Comparison of ENCODE assay signal across 29 cellular contexts in genomic region chr5:95918421-95919006, GRCh38. TPM values are rescaled to one million over a fixed set of nuclear protein-coding genes. Genes with fewer than 3 reads are reported as not detected.
DNase-seq lines count a peak whose midpoint lies in the region; ATAC-seq and TF ChIP-seq lines count a peak whose summit lies in the region.
"Had no signal": no experiment of that assay in that cellular context is flagged by ENCODE, and none has a peak within 500 bp of the region (broad histone marks: within the 10 kb centered on the region; RNA-seq: fewer than 3 reads in every experiment).

No MANE protein-coding gene starts in this region.

- no peak overlapping the region for H3K4me3 Mint-ChIP-seq in activated CD4-positive, alpha-beta T cell treated with anti-CD3 and anti-CD28 coated beads, Interleukin-2, amount 10 ng/mL, durations not matched to agents 24 days and 14 days
- H3K4me3 Mint-ChIP-seq: activated naive CD4-positive, alpha-beta T cell treated with anti-CD3 and anti-CD28 coated beads, Interleukin-2, amount 50 U/mL, for 24 hours; activated T-helper 17 cell treated with anti-CD3 and anti-CD28 coated beads, Interleukin-2, amount 50 U/mL, for 72 hours; CD4-positive, alpha-beta memory T cell; natural killer cell had no signal

- ATAC-seq in left lung, result peak; percentile 23
- ATAC-seq in aorta (ENCODE audit: low FRiP score), result peak; percentile 22
- no peak for ATAC-seq in HG02678 (IDR thresholded peaks at IDR 0.05; ENCODE audit: unreplicated experiment)
- ATAC-seq in HG03095 (IDR thresholded peaks at IDR 0.05; ENCODE audit: unreplicated experiment), result no peak
- ATAC-seq: A549; activated T-helper 17 cell treated with anti-CD3 and anti-CD28 coated beads, Interleukin-2, amount 50 U/mL, for 72 hours; heart right ventricle; lower lobe of right lung; natural killer cell; PC-3 had no signal

- DNase-seq in activated CD4-positive, alpha-beta T cell treated with anti-CD3 and anti-CD28 coated beads, Interleukin-2, amount 10 ng/mL, durations not matched to agents 24 days and 14 days, result peak; percentile 55
- DNase-seq in activated CD4-positive, alpha-beta T cell treated with anti-CD3 and anti-CD28 coated beads, Interleukin-2, amount 50 U/mL, for 4 hours, result no peak
- DNase-seq in SK-MEL-5 (ENCODE audit: low read depth, low spot score) (peak; percentile 72), left lung (no peak), aorta (no peak), nucleus accumbens (lab: John Stamatoyannopoulos, UW) (no peak)
- DNase-seq: activated CD4-positive, alpha-beta T cell treated with anti-CD3 and anti-CD28 coated beads, Interleukin-2, amount 50 U/mL, for 48 hours; activated CD4-positive, CD25-positive, alpha-beta regulatory T cell; AML-193; amygdala; CD4-positive, alpha-beta memory T cell; heart right ventricle; lower lobe of right lung; MV-4-11; natural killer cell; NCI-H1436 treated with DMSO at 0.1 percent for 48 hours; NCI-H2107; NCI-H510A; ovary; PC-3; SK-N-SH; stimulated activated naive CD4-positive, alpha-beta T cell had no signal

- no peaks in the 10 kb centered on the region for H3K27me3 ChIP-seq in left lung
- H3K27me3 ChIP-seq in aorta (ENCODE audit: control insufficient read depth in 1 of 2, insufficient read depth in 2 of 2, low read length in 1 of 2), result no peaks in the 10 kb centered on the region
- H3K27me3 ChIP-seq: heart right ventricle, ovary, suprapubic skin had no signal

- H3K27me3 Mint-ChIP-seq in activated CD4-positive, alpha-beta T cell treated with anti-CD3 and anti-CD28 coated beads, Interleukin-2, amount 10 ng/mL, durations not matched to agents 24 days and 14 days, result no peaks in the 10 kb centered on the region
- H3K27me3 Mint-ChIP-seq: activated naive CD4-positive, alpha-beta T cell treated with anti-CD3 and anti-CD28 coated beads, Interleukin-2, amount 50 U/mL, for 24 hours; activated T-helper 17 cell treated with anti-CD3 and anti-CD28 coated beads, Interleukin-2, amount 50 U/mL, for 72 hours; CD4-positive, alpha-beta memory T cell had no signal

- intact Hi-C loops in activated CD4-positive, alpha-beta T cell treated with anti-CD3 and anti-CD28 coated beads, Interleukin-2, amount 10 ng/mL, durations not matched to agents 24 days and 14 days (cut with micrococcal nuclease), result no loop called here
- intact Hi-C loops in left lung (cut with DNase I), result no loop called here
- intact Hi-C loops in aorta (cut with DNase I), result no loop called here

- in situ Hi-C loops in SK-MEL-5 (cut with HindIII; ENCODE audit: low pct_unique_long_range_greater_than_20kb, low sequenced_read_pairs), result no loop called here

- H3K27ac Mint-ChIP-seq in activated CD4-positive, alpha-beta T cell treated with anti-CD3 and anti-CD28 coated beads, Interleukin-2, amount 10 ng/mL, durations not matched to agents 24 days and 14 days, result peak overlapping the region; percentile 5
- H3K27ac Mint-ChIP-seq: activated naive CD4-positive, alpha-beta T cell treated with anti-CD3 and anti-CD28 coated beads, Interleukin-2, amount 50 U/mL, for 24 hours; activated T-helper 17 cell treated with anti-CD3 and anti-CD28 coated beads, Interleukin-2, amount 50 U/mL, for 72 hours; CD4-positive, alpha-beta memory T cell; natural killer cell had no signal

- TF ChIP-seq CTCF in left lung (IDR thresholded peaks at IDR 0.05), result no peak

- H3K4me3 ChIP-seq in left lung (no peak overlapping the region), aorta (ENCODE audit: low read length in 2 of 2) (no peak overlapping the region)
- H3K4me3 ChIP-seq: A549, HAP-1, heart right ventricle, lower lobe of right lung, ovary, suprapubic skin had no signal

- H3K27ac ChIP-seq in left lung (peak overlapping the region in 1 of 2 donors; percentile 38), aorta (ENCODE audit: low read depth in 1 of 2, low read length in 2 of 2) (no peak overlapping the region)
- H3K27ac ChIP-seq: A549, heart right ventricle, lower lobe of right lung, ovary, suprapubic skin had no signal

- peaks cover 35% of the 10 kb centered on the region for H3K36me3 Mint-ChIP-seq in activated CD4-positive, alpha-beta T cell treated with anti-CD3 and anti-CD28 coated beads, Interleukin-2, amount 10 ng/mL, durations not matched to agents 24 days and 14 days (ENCODE audit: low read depth)
- H3K36me3 Mint-ChIP-seq: natural killer cell had no signal

- peaks cover 34% of the 10 kb centered on the region for H3K4me1 Mint-ChIP-seq in activated CD4-positive, alpha-beta T cell treated with anti-CD3 and anti-CD28 coated beads, Interleukin-2, amount 10 ng/mL, durations not matched to agents 24 days and 14 days

- no peaks in the 10 kb centered on the region for H3K9me3 Mint-ChIP-seq in activated CD4-positive, alpha-beta T cell treated with anti-CD3 and anti-CD28 coated beads, Interleukin-2, amount 10 ng/mL, durations not matched to agents 24 days and 14 days
- H3K9me3 Mint-ChIP-seq: activated naive CD4-positive, alpha-beta T cell treated with anti-CD3 and anti-CD28 coated beads, Interleukin-2, amount 50 U/mL, for 24 hours; activated T-helper 17 cell treated with anti-CD3 and anti-CD28 coated beads, Interleukin-2, amount 50 U/mL, for 72 hours; CD4-positive, alpha-beta memory T cell; natural killer cell had no signal

- peaks cover 0 to 7% of the 10 kb centered on the region in 2 donors for H3K36me3 ChIP-seq in left lung
- H3K36me3 ChIP-seq in aorta (ENCODE audit: control insufficient read depth in 1 of 2, insufficient read depth in 2 of 2, low read length in 1 of 2), result peaks cover 2 to 3% of the 10 kb centered on the region in 2 donors
- H3K36me3 ChIP-seq: HAP-1, ovary had no signal

- 79 to 81% methylated on average over 3 of the region's 3 CpGs for WGBS in aorta, 2 donors

- H3K4me1 ChIP-seq in left lung, result peaks cover 7 to 54% of the 10 kb centered on the region in 2 donors
- peaks cover 5% of the 10 kb centered on the region in 2 donors for H3K4me1 ChIP-seq in aorta (ENCODE audit: control insufficient read depth in 1 of 2, insufficient read depth in 2 of 2, low read length in 2 of 2)

- H3K9me3 ChIP-seq in left lung (no peaks in the 10 kb centered on the region), aorta (ENCODE audit: control insufficient read depth, low read length) (no peaks in the 10 kb centered on the region)
- H3K9me3 ChIP-seq: A549, HAP-1, heart right ventricle, lower lobe of right lung, ovary, SK-N-SH, suprapubic skin had no signal

RNA-seq across cellular contexts. Expression of gene ELL2, which starts 43.1 kb away (rescaled TPM):
- total RNA-seq in activated CD4-positive, alpha-beta T cell treated with anti-CD3 and anti-CD28 coated beads, Interleukin-2, amount 10 ng/mL, durations not matched to agents 24 days and 14 days, result 103 and 111 TPM in 2 replicates
- 9.6 and 11.2 TPM in 2 replicates for total RNA-seq in SK-MEL-5 (2014; rRNA removed; shearing (Covaris generic))
- polyA plus RNA-seq in SK-MEL-5 (2015; cell fraction: cytosol; rRNA removed), result 6.9 and 8.1 TPM in 2 replicates
- 6.8 and 7.5 TPM in 2 replicates for polyA plus RNA-seq in SK-MEL-5 (2015; cell fraction: nucleus; rRNA removed)
- total RNA-seq in left lung (10 to 100 TPM; 46.9 to 62.7 TPM), aorta (100 to 1,000 TPM; 107 to 207 TPM)
- polyA plus RNA-seq in aorta, result 10 to 100 TPM; 36.6 to 48.3 TPM

Comparison
In these comparisons a context has a peak if more than half of its experiments do, and no peak if none do; other contexts are left out.
1. DNase-seq: peak in activated CD4-positive, alpha-beta T cell treated with anti-CD3 and anti-CD28 coated beads, Interleukin-2, amount 10 ng/mL, durations not matched to agents 24 days and 14 days (single experiment) and SK-MEL-5 (single experiment); none in activated CD4-positive, alpha-beta T cell treated with anti-CD3 and anti-CD28 coated beads, Interleukin-2, amount 50 U/mL, for 4 hours (0 of 2), left lung (0 of 2), aorta (0 of 2) and nucleus accumbens (0 of 56).
2. ATAC-seq: peak in left lung (single experiment) and aorta (single experiment); none in HG02678 (single experiment) and HG03095 (single experiment).